13 cellular contexts compared by ENCODE assay signal in genomic region chr3:197883541-197883940, GRCh38.
"Had no signal": no experiment of that assay in that cellular context is flagged by ENCODE, and none has a peak within 500 bp of the region (broad histone marks: within the 10 kb centered on the region; RNA-seq: fewer than 3 reads in every experiment).

No MANE protein-coding gene starts in this region.

- H3K36me3 ChIP-seq: ovary had no signal

- H3K4me1 ChIP-seq: gastroesophageal sphincter had no signal

- H3K4me3 ChIP-seq: coronary artery, gastroesophageal sphincter, hepatocyte, ovary, tibial nerve had no signal

- H3K27me3 ChIP-seq: gastroesophageal sphincter, hepatocyte, ovary, tibial nerve had no signal

- H3K4me3 Mint-ChIP-seq: activated CD4-positive, alpha-beta memory T cell treated with anti-CD3 and anti-CD28 coated beads for 36 hours; activated T-cell treated with anti-CD3 and anti-CD28 coated beads, Interleukin-2, amount 50 U/mL, for 72 hours; effector memory CD8-positive, alpha-beta T cell; T-helper 17 cell had no signal

- H3K27me3 Mint-ChIP-seq: activated CD4-positive, alpha-beta memory T cell treated with anti-CD3 and anti-CD28 coated beads for 36 hours; effector memory CD8-positive, alpha-beta T cell; T-helper 17 cell had no signal

- H3K9me3 ChIP-seq: gastroesophageal sphincter, ovary, tibial nerve had no signal

- ATAC-seq: activated T-cell treated with anti-CD3 and anti-CD28 coated beads, Interleukin-2, amount 50 U/mL, for 72 hours; effector memory CD8-positive, alpha-beta T cell; gastroesophageal sphincter; T-helper 17 cell had no signal

- H3K27ac Mint-ChIP-seq: activated CD4-positive, alpha-beta memory T cell treated with anti-CD3 and anti-CD28 coated beads for 36 hours; T-helper 17 cell had no signal

- DNase-seq: activated CD4-positive, alpha-beta memory T cell treated with anti-CD3 and anti-CD28 coated beads for 36 hours; activated CD4-positive, CD25-positive, alpha-beta regulatory T cell treated with anti-CD3 and anti-CD28 coated beads, Interleukin-2, amount 50 U/mL, for 72 hours; activated T-cell treated with anti-CD3 and anti-CD28 coated beads, Interleukin-2, amount 50 U/mL, for 72 hours; central memory CD4-positive, alpha-beta T cell; effector memory CD8-positive, alpha-beta T cell; ovary; stimulated activated CD4-positive, alpha-beta T cell treated with anti-CD3 and anti-CD28 coated beads, Interleukin-4, amount 100 ng/mL, for 1 hour; stimulated activated CD8-positive, alpha-beta memory T cell treated with anti-CD3 and anti-CD28 coated beads, Interleukin-4, amount 100 ng/mL, for 48 hours; T-helper 17 cell had no signal

- H3K9me3 Mint-ChIP-seq: activated CD4-positive, alpha-beta memory T cell treated with anti-CD3 and anti-CD28 coated beads for 36 hours; activated T-cell treated with anti-CD3 and anti-CD28 coated beads, Interleukin-2, amount 50 U/mL, for 72 hours; effector memory CD8-positive, alpha-beta T cell had no signal

- H3K27ac ChIP-seq: coronary artery, gastroesophageal sphincter, hepatocyte, ovary, tibial nerve had no signal
